ENCODE assay signal across 8 cellular contexts in the genomic region with DNA sequence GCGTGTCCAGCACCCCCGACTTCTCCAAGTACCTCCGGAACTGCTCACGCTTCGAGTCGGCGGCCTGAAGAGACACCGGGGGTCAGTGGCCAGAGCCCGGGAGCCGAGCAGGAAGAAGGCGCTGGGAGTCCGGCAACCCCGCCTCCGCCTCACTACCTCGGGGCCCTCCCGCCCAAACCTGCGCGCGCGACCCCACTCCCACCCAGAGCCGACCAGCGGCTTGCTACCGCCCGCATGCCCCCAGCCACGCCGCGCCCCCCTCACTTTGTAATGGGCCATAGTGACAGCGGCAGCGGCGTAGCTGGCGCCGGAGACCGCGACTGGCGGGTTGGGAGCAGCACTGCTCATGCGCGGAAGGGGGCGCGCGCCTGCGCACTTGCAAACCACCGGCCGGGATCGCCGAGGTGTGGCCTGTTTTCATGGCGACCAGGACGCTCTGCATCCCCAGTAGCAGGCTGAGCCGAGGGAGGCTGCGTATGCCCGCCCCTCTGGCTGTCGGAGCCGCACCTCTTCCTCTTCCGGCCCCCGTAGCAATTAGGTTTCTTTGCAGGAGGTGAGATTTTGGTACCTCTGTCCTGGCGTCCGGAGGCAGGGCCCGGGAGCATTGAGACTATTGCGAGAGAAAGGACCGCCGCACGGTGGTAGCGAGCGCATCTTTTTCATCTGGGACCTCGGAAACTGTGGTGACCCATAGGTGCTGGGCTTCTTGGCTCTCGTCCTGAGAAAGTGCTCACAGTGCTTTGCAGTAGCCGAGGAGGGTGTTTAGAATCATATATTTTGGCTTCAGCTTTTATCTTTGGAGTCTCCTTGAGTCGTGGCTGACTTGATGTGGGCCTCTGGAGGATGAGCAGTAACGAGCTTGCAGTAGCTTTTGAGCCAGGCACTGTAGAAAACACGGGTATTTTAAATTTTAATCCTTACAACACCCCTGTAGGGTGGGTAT. TPM values are rescaled to one million over a fixed set of nuclear protein-coding genes. Genes with fewer than 3 reads are reported as not detected.
DNase-seq lines count a peak whose midpoint lies in the region; ATAC-seq and TF ChIP-seq lines count a peak whose summit lies in the region.

A gene with protein sequence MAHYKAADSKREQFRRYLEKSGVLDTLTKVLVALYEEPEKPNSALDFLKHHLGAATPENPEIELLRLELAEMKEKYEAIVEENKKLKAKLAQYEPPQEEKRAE (minus strand): TSS at position 322 of the 943 bp plus-strand sequence. CDS start 43 bp downstream, at position 279.

- H3K36me3 Mint-ChIP-seq in activated B cell treated with CpG ODN at 0.5 μM for 24 hours (ENCODE audit: low read depth): peaks cover 4% of the 10 kb centered on the region

- peaks cover 23% of the 10 kb centered on the region for H3K4me1 Mint-ChIP-seq in activated B cell treated with CpG ODN at 0.5 μM for 24 hours

- H3K27ac ChIP-seq in spleen: peak within 1 kb of the TSS; percentile 55 to 89 (median 82)

- CTCF ChIA-PET in activated B cell treated with CpG ODN at 0.5 μM for 24 hours (lab: Charles Lee): interaction anchor here (1.5 kb wide), 1 partner anchor 17 kb away, joined by 5 read pairs; no protein-coding TSS in a partner anchor

- H3K4me3 Mint-ChIP-seq in activated B cell treated with CpG ODN at 0.5 μM for 24 hours: peak within 1 kb of the TSS; percentile 92

- intact Hi-C loops in activated B cell treated with CpG ODN at 0.5 μM for 24 hours (cut with micrococcal nuclease): loop anchor here (1.0 to 10.0 kb wide), 5 partner anchors 14 to 1181 kb away; a partner anchor contains a TSS
- intact Hi-C loops in spleen (cut with DNase I; ENCODE audit: low total_unique reads): loop anchor here (10.0 kb wide), 1 partner anchor 122 kb away; a partner anchor contains a TSS

- ATAC-seq in HG03196 (IDR thresholded peaks at IDR 0.05; ENCODE audit: unreplicated experiment) (peak; percentile 97), activated B cell treated with CpG ODN at 0.5 μM for 24 hours (ENCODE audit: low read depth) (peak; percentile 99)

- DNase-seq in AG08395 (ENCODE audit: low spot score) (peak; percentile 100), NCI-H345 (lab: John Stamatoyannopoulos, UW) (peak; percentile 94), activated B cell treated with CpG ODN at 0.5 μM for 24 hours (peak; percentile 97), inferior parietal cortex (ENCODE audit: extremely low spot score) (peak; percentile 96), spleen (peak; percentile 99)
- DNase-seq in central memory CD4-positive, alpha-beta T cell: peak; percentile 98

- no peaks in the 10 kb centered on the region for H3K27me3 ChIP-seq in spleen (replicated peaks in 1 of 7)

- in situ Hi-C loops in GM18951 (cut with MboI; ENCODE audit: low sequenced_read_pairs, unreplicated experiment): no loop called here

- H3K4me3 ChIP-seq in spleen: peak within 1 kb of the TSS; percentile 85 to 99 (median 96)

- TF ChIP-seq CTCF in activated B cell treated with CpG ODN at 0.5 μM for 24 hours (IDR thresholded peaks at IDR 0.05) (no peak), spleen (IDR thresholded peaks at IDR 0.05 in 8 of 11, conservative IDR thresholded peaks at IDR 0.05 in 3 of 11) (peak in 9 of 11 experiments; percentile 6 to 55 (median 28))

- H3K9me3 ChIP-seq in spleen: no peaks in the 10 kb centered on the region

- peak; percentile 86 for TF ChIP-seq POLR2A in GM18951 (IDR thresholded peaks at IDR 0.05; ENCODE audit: extremely low read depth, insufficient read depth, insufficient read length)
- TF ChIP-seq POLR2A in spleen (IDR thresholded peaks at IDR 0.05): peak in 2 of 3 donors; percentile 24 to 59

- 0 to 1% (median 0%) methylated on average over 34 to 69 of the region's 69 CpGs for WGBS in spleen, 5 donors

- peak within 1 kb of the TSS; percentile 83 for H3K27ac Mint-ChIP-seq in activated B cell treated with CpG ODN at 0.5 μM for 24 hours

- peaks cover 8 to 46% (median 24%) of the 10 kb centered on the region in 6 donors for H3K4me1 ChIP-seq in spleen

- no peaks in the 10 kb centered on the region for H3K27me3 Mint-ChIP-seq in activated B cell treated with CpG ODN at 0.5 μM for 24 hours

- POLR2A ChIA-PET in activated B cell treated with CpG ODN at 0.5 μM for 24 hours (lab: Charles Lee): interaction anchor here (0.5 to 2.3 kb wide), 6 partner anchors 11 to 652 kb away, joined by 3 to 11 read pairs (median 8); a partner anchor contains a TSS

- no peaks in the 10 kb centered on the region for H3K9me3 Mint-ChIP-seq in activated B cell treated with CpG ODN at 0.5 μM for 24 hours

- peaks cover 0 to 4% (median 0%) of the 10 kb centered on the region in 6 donors for H3K36me3 ChIP-seq in spleen

RNA-seq across cellular contexts. Expression of the gene that starts here (rescaled TPM):
- 18.6 and 19.2 TPM in 2 replicates for total RNA-seq in activated B cell treated with CpG ODN at 0.5 μM for 24 hours
- 10 to 100 TPM in 5 of 7 donors, 1 to 10 TPM in 2; 8.1 to 20.9 (median 14.9) TPM for total RNA-seq in spleen
- 10 to 100 TPM in 2 of 3 donors, 1 to 10 TPM in 1; 8.3 to 14.5 (median 11.0) TPM for polyA plus RNA-seq in spleen

Comparison
In these comparisons a context has a peak if more than half of its experiments do, and no peak if none do; other contexts are left out.
1. Peak in every context shown above with its lines: DNase-seq, ATAC-seq, H3K4me3 ChIP-seq and H3K27ac ChIP-seq.